In genomic region chr1:205442051-205442721, GRCh38 we compare ENCODE assay signal across 13 cellular contexts. TPM values are rescaled to one million over a fixed set of nuclear protein-coding genes. Genes with fewer than 3 reads are reported as not detected.
DNase-seq lines count a peak whose midpoint lies in the region; ATAC-seq and TF ChIP-seq lines count a peak whose summit lies in the region.
"Had no signal": no experiment of that assay in that cellular context is flagged by ENCODE, and none has a peak within 500 bp of the region (broad histone marks: within the 10 kb centered on the region; RNA-seq: fewer than 3 reads in every experiment).

No MANE protein-coding gene starts in this region.

- H3K4me3 ChIP-seq in BLaER1 (no peak overlapping the region), body of pancreas (no peak overlapping the region), prostate gland (no peak overlapping the region)

- peaks cover 63% of the 10 kb centered on the region for H3K4me1 ChIP-seq in BLaER1
- peaks cover 47% of the 10 kb centered on the region for H3K4me1 ChIP-seq in body of pancreas
- no peaks in the 10 kb centered on the region for H3K4me1 ChIP-seq in prostate gland (replicated peaks)

- H3K27ac ChIP-seq in BLaER1 (peak overlapping the region; percentile 64), body of pancreas (peak overlapping the region; percentile 27 to 85 (median 82)), prostate gland (no peak overlapping the region)

- peak; percentile 8 for ATAC-seq in body of pancreas
- ATAC-seq in GM21381 (IDR thresholded peaks at IDR 0.05; ENCODE audit: unreplicated experiment), result no peak
- ATAC-seq in HG03108 (IDR thresholded peaks at IDR 0.05; ENCODE audit: unreplicated experiment), result no peak
- ATAC-seq: natural killer cell treated with Interleukin-12 subunit alpha and Interleukin-12 subunit beta and Interleukin-15 and Interleukin-18, amount 100 ng/mL, for 72 hours had no signal

- H3K36me3 ChIP-seq in BLaER1, result no peaks in the 10 kb centered on the region
- no peaks in the 10 kb centered on the region for H3K36me3 ChIP-seq in body of pancreas (replicated peaks in 1 of 2; ENCODE audit: insufficient read depth in 1 of 2, low read depth in 2 of 2)
- no peaks in the 10 kb centered on the region for H3K36me3 ChIP-seq in prostate gland

- no peak overlapping the region for H3K9ac ChIP-seq in BLaER1

- H3K9me3 ChIP-seq in BLaER1, result no peaks in the 10 kb centered on the region
- no peaks in the 10 kb centered on the region for H3K9me3 ChIP-seq in body of pancreas
- H3K9me3 ChIP-seq in prostate gland, result no peaks in the 10 kb centered on the region

- no peaks in the 10 kb centered on the region for H4K20me1 ChIP-seq in BLaER1

- TF ChIP-seq POLR2A in body of pancreas (IDR thresholded peaks at IDR 0.05), result no peak
- TF ChIP-seq POLR2A in prostate gland (IDR thresholded peaks at IDR 0.05), result no peak

- intact Hi-C loops in body of pancreas (cut with DNase I) (no loop called here), prostate gland (cut with DNase I) (no loop called here)

- DNase-seq in HT-29 (ENCODE audit: low spot score) (peak; percentile 62), body of pancreas (peak in 3 of 4 donors; percentile 34 to 53 (median 36)), mucosa of gallbladder (ENCODE audit: low spot score) (peak; percentile 56), prostate gland (ENCODE audit: low spot score) (no peak), activated gamma-delta T cell (lab: John Stamatoyannopoulos, UW) (no peak)
- DNase-seq: activated T-cell treated with anti-CD3 and anti-CD28 coated beads for 4 hours; central memory CD4-positive, alpha-beta T cell; NCI-H2081 treated with DMSO at 0.1 percent for 48 hours; trophoblast cell had no signal

- TF ChIP-seq CTCF in body of pancreas (IDR thresholded peaks at IDR 0.05) (no peak), prostate gland (IDR thresholded peaks at IDR 0.05) (no peak)

- 66 to 68% methylated on average over 11 to 12 of the region's 12 CpGs for WGBS in body of pancreas, 2 donors
- 77% methylated on average over 12 of the region's 12 CpGs for WGBS in prostate gland

- peak overlapping the region; percentile 79 for H3K4me2 ChIP-seq in BLaER1

- peaks cover 7% of the 10 kb centered on the region; the same call in 1 of the 2 replicates for H3K27me3 ChIP-seq in BLaER1
- H3K27me3 ChIP-seq in body of pancreas, result no peaks in the 10 kb centered on the region
- H3K27me3 ChIP-seq in prostate gland (replicated peaks; ENCODE audit: insufficient read depth), result no peaks in the 10 kb centered on the region

RNA-seq across cellular contexts. Expression of gene BLACAT1, which starts 13.7 kb away (rescaled TPM):
- total RNA-seq in HT-29 (2014; rRNA removed; shearing (Covaris generic)), result 1.8 and 1.9 TPM in 2 replicates
- total RNA-seq in body of pancreas, result 1 to 10 TPM in 1 of 2 donors, not detected in 1; 1.0 TPM
- total RNA-seq in mucosa of gallbladder, result 0.81 TPM
- total RNA-seq in prostate gland, result 1 to 10 TPM in 1 of 2 donors, not detected in 1; 6.8 TPM
- total RNA-seq: natural killer cell treated with Interleukin-12 subunit alpha and Interleukin-12 subunit beta and Interleukin-15 and Interleukin-18, amount 100 ng/mL, for 72 hours had no signal

RNA-seq across cellular contexts. Expression of gene LEMD1, which starts 20.3 kb away (rescaled TPM):
- 3.8 and 7.1 TPM in 2 replicates for total RNA-seq in HT-29 (2014; rRNA removed; shearing (Covaris generic))
- total RNA-seq in body of pancreas (not detected), mucosa of gallbladder (1.0 TPM), prostate gland (10 to 100 TPM in 1 of 2 donors, under 1 TPM in 1; 0.68 to 22.0 TPM)
- total RNA-seq: natural killer cell treated with Interleukin-12 subunit alpha and Interleukin-12 subunit beta and Interleukin-15 and Interleukin-18, amount 100 ng/mL, for 72 hours had no signal

Comparison
In these comparisons a context has a peak if more than half of its experiments do, and no peak if none do; other contexts are left out.
1. H3K27ac ChIP-seq: peak in BLaER1 (single experiment) and body of pancreas (4 of 4); none in prostate gland (0 of 2).
2. DNase-seq: peak in HT-29 (single experiment), body of pancreas (3 of 4) and mucosa of gallbladder (single experiment); none in prostate gland (single experiment) and activated gamma-delta T cell (single experiment).